In the genomic region with DNA sequence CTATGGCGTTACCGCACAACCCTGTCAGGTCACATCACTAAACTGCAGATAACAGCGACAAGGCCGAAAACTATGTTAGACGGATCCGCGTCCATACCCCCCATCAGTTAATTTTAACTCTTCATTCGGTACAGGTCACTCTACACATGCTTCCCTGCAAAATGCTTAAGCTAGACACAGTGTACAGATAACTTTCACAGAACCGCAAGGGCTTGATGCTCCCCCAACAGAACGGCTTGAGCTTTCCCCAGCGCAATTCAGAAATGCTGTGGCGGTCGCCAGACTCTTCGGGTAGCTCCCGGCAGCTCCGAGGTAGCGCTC, we compare ENCODE assay signal across 8 cellular contexts. TPM values are rescaled to one million over a fixed set of nuclear protein-coding genes. Genes with fewer than 3 reads are reported as not detected.
DNase-seq lines count a peak whose midpoint lies in the region; ATAC-seq, FAIRE-seq and TF ChIP-seq lines count a peak whose summit lies in the region.

No MANE protein-coding gene starts in this region.

- H3K4me3 ChIP-seq in esophagus squamous epithelium (peak overlapping the region; percentile 71 to 87 (median 74)), pancreas (peak overlapping the region; percentile 52 to 92 (median 68))

- POLR2A ChIA-PET in RWPE1 (lab: Yijun Ruan, JAX; ENCODE audit: low non-redundant PET) = interaction anchor here (0.6 to 0.8 kb wide), 2 partner anchors 9 to 91 kb away, joined by 3 to 5 read pairs; no protein-coding TSS in a partner anchor

- TF ChIP-seq POLR2A in esophagus squamous epithelium (IDR thresholded peaks at IDR 0.05) = no peak

- H3K36me3 ChIP-seq in esophagus squamous epithelium (peaks cover 0 to 13% (median 0%) of the 10 kb centered on the region in 3 donors), pancreas (no peaks in the 10 kb centered on the region)

- TF ChIP-seq CTCF in RWPE1 (conservative IDR thresholded peaks at IDR 0.05; ENCODE audit: low read depth) (no peak), esophagus squamous epithelium (IDR thresholded peaks at IDR 0.05) (no peak), pancreas (IDR thresholded peaks at IDR 0.05) (no peak)

- H3K4me1 ChIP-seq in esophagus squamous epithelium (peaks cover 0 to 50% (median 3%) of the 10 kb centered on the region in 3 donors), pancreas (peaks cover 0 to 11% (median 8%) of the 10 kb centered on the region in 3 donors)

- WGBS in esophagus squamous epithelium, 2 donors = 0 to 1% methylated on average over 16 of the region's 17 CpGs
- 1 to 2% methylated on average over 17 of the region's 17 CpGs for WGBS in pancreas, 2 donors

- H3K27me3 ChIP-seq in esophagus squamous epithelium (no peaks in the 10 kb centered on the region), pancreas (no peaks in the 10 kb centered on the region)

- CTCF ChIA-PET in RWPE1 (lab: Yijun Ruan, JAX) = interaction anchor here (0.9 to 1.0 kb wide), 4 partner anchors 17 to 119 kb away, joined by 3 to 5 read pairs (median 4); no protein-coding TSS in a partner anchor

- intact Hi-C loops in esophagus squamous epithelium (cut with DNase I) = no loop called here
- intact Hi-C loops in pancreas (cut with DNase I) = no loop called here

- DNase-seq in NCI-H510A treated with DMSO at 0.1 percent for 48 hours (lab: John Stamatoyannopoulos, UW) (peak; percentile 61), NCI-H510A (lab: John Stamatoyannopoulos, UW) (no peak), RWPE1 (ENCODE audit: low spot score) (peak; percentile 4), esophagus squamous epithelium (lab: John Stamatoyannopoulos, UW) (no peak), pancreas (no peak), T1000 (lab: John Stamatoyannopoulos, UW) (no peak), AG08395 (ENCODE audit: low spot score) (no peak)

- ATAC-seq in HG02759 (IDR thresholded peaks at IDR 0.05; ENCODE audit: unreplicated experiment) (peak; percentile 27), pancreas (peak; percentile 19 to 49 (median 40))

- no peak for FAIRE-seq in pancreas (lab: Jason Lieb, UNC)

- H3K9me3 ChIP-seq in esophagus squamous epithelium (no peaks in the 10 kb centered on the region), pancreas (no peaks in the 10 kb centered on the region)

- H3K27ac ChIP-seq in RWPE1 = peak overlapping the region; percentile 97
- peak overlapping the region; percentile 94 to 98 (median 96) for H3K27ac ChIP-seq in esophagus squamous epithelium
- H3K27ac ChIP-seq in pancreas = peak overlapping the region; percentile 86 to 96 (median 90)

RNA-seq across cellular contexts. Expression of a gene that starts 0.3 kb away (rescaled TPM):
- total RNA-seq in esophagus squamous epithelium (10 to 100 TPM; 22.3 to 69.8 (median 53.2) TPM), pancreas (10 to 100 TPM; 10.9 to 26.2 (median 17.0) TPM)
- polyA plus RNA-seq in pancreas = 10 to 100 TPM; 25.3 to 32.7 TPM

Comparison
In these comparisons a context has a peak if more than half of its experiments do, and no peak if none do; other contexts are left out.
1. DNase-seq: peak in NCI-H510A treated with DMSO at 0.1 percent for 48 hours (single experiment) and RWPE1 (single experiment); none in NCI-H510A (single experiment), esophagus squamous epithelium (single experiment), pancreas (0 of 6), T1000 (single experiment) and AG08395 (single experiment).
2. Peak in every context shown above with its lines, with median percentiles within 50 percentile points of each other: H3K27ac ChIP-seq.